Comparison of ENCODE assay signal across 16 cellular contexts in the genomic region with DNA sequence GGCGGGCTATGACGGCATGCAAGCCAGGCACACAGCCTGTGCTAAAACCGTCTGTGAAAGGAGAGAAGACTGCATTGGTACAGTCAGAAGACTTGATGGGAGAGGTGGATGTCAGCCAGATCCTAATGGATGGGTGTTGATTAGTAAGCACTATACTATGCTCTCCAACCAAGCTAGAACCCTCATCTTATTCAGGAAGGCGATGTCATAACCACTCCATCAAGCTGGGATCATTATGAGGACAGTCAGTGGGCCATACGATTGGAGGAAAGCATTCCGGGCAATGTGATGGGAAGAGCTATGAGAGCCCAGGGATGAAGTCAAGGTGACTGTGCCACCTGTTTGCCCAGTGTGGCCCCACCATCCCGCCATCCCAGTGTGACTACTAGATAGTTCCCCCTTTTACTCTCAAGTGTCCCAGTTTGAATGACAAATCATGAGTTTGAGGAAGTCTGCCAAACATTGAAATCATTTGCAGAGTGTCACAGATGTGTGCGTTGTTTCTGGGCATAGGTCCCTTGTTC.
DNase-seq lines count a peak whose midpoint lies in the region; ATAC-seq, FAIRE-seq and TF ChIP-seq lines count a peak whose summit lies in the region.
"Had no signal": no experiment of that assay in that cellular context is flagged by ENCODE, and none has a peak within 500 bp of the region (broad histone marks: within the 10 kb centered on the region; RNA-seq: fewer than 3 reads in every experiment).

No MANE protein-coding gene starts in this region.

- H3K4me2 ChIP-seq in PC-3 (ENCODE audit: low read length), result no peak overlapping the region
- H3K4me2 ChIP-seq in fibroblast of lung (ENCODE audit: extremely low read depth, insufficient read depth, low read length), result no peak overlapping the region

- no peaks in the 10 kb centered on the region for H3K27me3 ChIP-seq in PC-3 (ENCODE audit: low read length)
- no peaks in the 10 kb centered on the region for H3K27me3 ChIP-seq in fibroblast of lung (ENCODE audit: control insufficient read depth, insufficient read depth, low read length)
- H3K27me3 ChIP-seq: adrenal gland, gastroesophageal sphincter, neutrophil had no signal

- H3K9me3 ChIP-seq in PC-3 (ENCODE audit: low read length), result no peaks in the 10 kb centered on the region
- no peaks in the 10 kb centered on the region for H3K9me3 ChIP-seq in fibroblast of lung (ENCODE audit: control insufficient read depth, insufficient read depth, low read depth, low read length)
- H3K9me3 ChIP-seq: adrenal gland, gastroesophageal sphincter, neutrophil had no signal

- H3K79me2 ChIP-seq in PC-3 (ENCODE audit: low read length) (no peaks in the 10 kb centered on the region), fibroblast of lung (ENCODE audit: control insufficient read depth, insufficient read depth, low read length) (no peaks in the 10 kb centered on the region)

- CTCF ChIA-PET in PC-3 (lab: Charles Lee), result no interaction called here

- no peaks in the 10 kb centered on the region for H4K20me1 ChIP-seq in PC-3 (ENCODE audit: low read length)
- no peaks in the 10 kb centered on the region for H4K20me1 ChIP-seq in fibroblast of lung (ENCODE audit: control insufficient read depth, extremely low read depth, insufficient read depth, low read length)

- BruUV-seq in PC-3 (replicated peaks; lab: Mats Ljungman, UMichigan), result no TSS peak

- no peaks in the 10 kb centered on the region for H3F3A ChIP-seq in PC-3 (ENCODE audit: low read length, unreplicated experiment)

- H3K27ac ChIP-seq in PC-3 (ENCODE audit: low read length) (0 out of 2 replicates have a peak overlapping the region, but pooled peaks have one; percentile 0), fibroblast of lung (ENCODE audit: insufficient read depth, low read length) (no peak overlapping the region)
- H3K27ac ChIP-seq: adrenal gland, gastroesophageal sphincter, neutrophil had no signal

- ATAC-seq in left ventricle myocardium superior (peak; percentile 29), Right ventricle myocardium superior (ENCODE audit: poor library complexity) (no peak), PC-3 (no peak; the same call in 1 of the 2 replicates)
- ATAC-seq: gastroesophageal sphincter, left colon, Panc1 had no signal

- H2AFZ ChIP-seq in PC-3 (ENCODE audit: low read length) (no peak overlapping the region), fibroblast of lung (ENCODE audit: low read length) (no peak overlapping the region)

- H3K4me1 ChIP-seq in PC-3 (ENCODE audit: insufficient read depth, low read length), result peaks cover 25% of the 10 kb centered on the region
- H3K4me1 ChIP-seq in fibroblast of lung (ENCODE audit: control insufficient read depth, extremely low read depth, insufficient read depth, low read length), result no peaks in the 10 kb centered on the region
- H3K4me1 ChIP-seq: adrenal gland, gastroesophageal sphincter had no signal

- intact Hi-C loops in left ventricle myocardium superior (cut with micrococcal nuclease) (no loop called here), Right ventricle myocardium superior (cut with DNase I) (no loop called here), PC-3 (cut with micrococcal nuclease) (no loop called here)

- POLR2A ChIA-PET in PC-3 (lab: Charles Lee; ENCODE audit: unreplicated experiment), result interaction anchor here (0.6 kb wide), 1 partner anchor 577 kb away, joined by 10 read pairs; no protein-coding TSS in a partner anchor

- H3K4me3 ChIP-seq in PC-3 (ENCODE audit: low read length), result no peak overlapping the region
- no peak overlapping the region for H3K4me3 ChIP-seq in fibroblast of lung (replicated peaks in 1 of 4; ENCODE audit: control extremely low read depth in 1 of 4, insufficient read depth in 1 of 4, low read depth in 3 of 4, low read length in 4 of 4)
- H3K4me3 ChIP-seq: adrenal gland, gastroesophageal sphincter had no signal

- H3K36me3 ChIP-seq in PC-3 (ENCODE audit: low read depth, low read length) (0 out of 2 replicates have a peak, but pooled peaks cover 4% of the 10 kb centered on the region), fibroblast of lung (ENCODE audit: control insufficient read depth, insufficient read depth, low read length) (no peaks in the 10 kb centered on the region)

- no peaks in the 10 kb centered on the region for H3K9me2 ChIP-seq in PC-3 (replicated peaks; ENCODE audit: low read length)

- FAIRE-seq in urothelium cell line (lab: Jason Lieb, UNC), result peak; percentile 97
- FAIRE-seq: GM18507 had no signal

- H3K9ac ChIP-seq in PC-3 (ENCODE audit: low read length) (no peak overlapping the region), fibroblast of lung (ENCODE audit: insufficient read depth, low read length) (no peak overlapping the region)

- DNase-seq in left ventricle myocardium superior, result no peak
- DNase-seq in Right ventricle myocardium superior, result no peak
- peak; percentile 76 for DNase-seq in PC-3
- DNase-seq in fibroblast of lung (ENCODE audit: low read depth in 2 of 2), result peak; percentile 47 to 95
- peak; percentile 45 for DNase-seq in urothelium cell line (ENCODE audit: low spot score)
- no peak for DNase-seq in activated CD4-positive, alpha-beta T cell treated with anti-CD3 and anti-CD28 coated beads, Interleukin-2, amount 50 U/mL, for 4 hours
- no peak for DNase-seq in amniotic stem cell (lab: John Stamatoyannopoulos, UW)
- no peak for DNase-seq in islet precursor cell
- DNase-seq: adrenal gland; AML-193; left colon; stimulated activated CD4-positive, alpha-beta T cell treated with anti-CD3 and anti-CD28 coated beads, Interleukin-15, amount 100 ng/mL, for 24 hours had no signal

- TF ChIP-seq CTCF in PC-3 (conservative IDR thresholded peaks at IDR 0.05; ENCODE audit: low read depth, low read length) (no peak), fibroblast of lung (conservative IDR thresholded peaks at IDR 0.05 in 1 of 2, IDR thresholded peaks at IDR 0.05 in 1 of 2; ENCODE audit: low read depth in 1 of 2, low read length in 2 of 2) (no peak)

Comparison
In these comparisons a context has a peak if more than half of its experiments do, and no peak if none do; other contexts are left out.
1. DNase-seq: peak in PC-3 (single experiment), fibroblast of lung (2 of 2) and urothelium cell line (single experiment); none in left ventricle myocardium superior (single experiment), Right ventricle myocardium superior (single experiment), activated CD4-positive, alpha-beta T cell treated with anti-CD3 and anti-CD28 coated beads, Interleukin-2, amount 50 U/mL, for 4 hours (0 of 2), amniotic stem cell (single experiment) and islet precursor cell (single experiment).